ENCODE assay signal across 8 cellular contexts in the genomic region with DNA sequence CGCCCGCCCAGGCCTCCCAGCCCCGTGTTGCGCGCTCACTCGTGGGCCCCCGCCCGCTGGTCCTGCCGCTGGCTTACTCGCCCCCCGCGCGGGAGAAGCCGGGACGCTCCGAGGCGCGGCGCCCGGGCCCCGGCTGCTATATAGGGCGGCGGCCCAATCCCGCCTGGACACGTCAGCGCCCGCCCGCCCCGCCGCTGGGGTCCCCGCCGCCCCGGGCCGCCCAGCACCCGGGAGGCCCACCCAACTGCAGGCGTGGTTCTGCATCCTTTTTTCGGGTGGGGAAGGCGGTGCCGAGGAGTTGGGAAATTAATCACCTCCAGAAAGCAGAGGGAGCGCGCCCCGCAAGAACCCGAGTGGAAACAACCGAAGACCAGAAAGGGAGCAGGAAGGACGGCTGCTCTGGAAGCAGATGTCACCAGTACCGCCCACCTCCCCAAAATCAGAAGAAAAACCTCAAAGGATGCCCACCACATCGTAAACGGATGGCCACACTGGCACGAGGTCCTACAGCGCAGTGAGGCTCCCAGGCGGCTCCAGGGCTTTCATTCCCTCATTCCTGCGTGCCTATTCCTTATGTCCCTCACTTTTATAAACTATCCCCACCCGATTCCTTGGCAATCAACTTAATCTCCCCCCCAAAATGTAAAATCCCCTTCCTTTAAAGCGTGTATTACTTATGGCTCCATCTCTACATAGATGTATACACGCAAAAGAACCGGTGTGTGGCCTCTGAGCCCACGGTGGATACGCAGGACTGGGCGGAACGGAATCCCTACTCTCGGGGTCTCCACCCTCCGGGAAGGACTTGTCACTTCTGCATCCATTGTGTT. TPM values are rescaled to one million over a fixed set of nuclear protein-coding genes. Genes with fewer than 3 reads are reported as not detected.
A peak's percentile ranks its signal among the peaks of the same experiment; 100 is the strongest.
DNase-seq lines count a peak whose midpoint lies in the region; ATAC-seq and TF ChIP-seq lines count a peak whose summit lies in the region.

No MANE protein-coding gene starts in this region.

- DNase-seq in CD1c-positive myeloid dendritic cell (ENCODE audit: extremely low spot score) (peak; percentile 59), IMR-90 (peak; percentile 59), colonic mucosa (peak; percentile 76), left lung (peak; percentile 74 to 90)
- DNase-seq in activated CD4-positive, alpha-beta T cell treated with anti-CD3 and anti-CD28 coated beads for 36 hours = peak; percentile 56
- peak; percentile 47 for DNase-seq in stimulated activated CD4-positive, alpha-beta T cell treated with anti-CD3 and anti-CD28 coated beads, Interleukin-4, amount 100 ng/mL, for 24 hours

- H3K4me1 ChIP-seq in IMR-90 (ENCODE audit: control insufficient read depth, insufficient read depth, low read length) (peaks cover 25% of the 10 kb centered on the region), colonic mucosa (peaks cover 11% of the 10 kb centered on the region), left lung (peaks cover 22 to 56% of the 10 kb centered on the region in 2 donors)

- WGBS in IMR-90 (ENCODE audit: extremely low coverage in 2 of 2, insufficient read length in 1 of 2), 2 experiments = 7% methylated on average over 12 of the region's 62 CpGs; no CpG with 5 or more reads in 1 of the 2 experiments

- peak overlapping the region; percentile 29 to 83; a peak in 3 of 4 replicates for H4K8ac ChIP-seq in IMR-90 (ENCODE audit: low read depth in 2 of 2, low read length in 2 of 2)

- peak overlapping the region; percentile 50 for H3K14ac ChIP-seq in IMR-90 (replicated peaks; ENCODE audit: low read depth, low read length)

- peak overlapping the region; percentile 83 for H2AFZ ChIP-seq in IMR-90 (replicated peaks; ENCODE audit: low read length, poor library complexity)

- no peaks in the 10 kb centered on the region for H3K27me3 ChIP-seq in IMR-90 (ENCODE audit: control insufficient read depth, insufficient read depth, low read length)
- no peaks in the 10 kb centered on the region for H3K27me3 ChIP-seq in colonic mucosa
- no peaks in the 10 kb centered on the region for H3K27me3 ChIP-seq in left lung

- in situ Hi-C loops in IMR-90 (cut with MboI; ENCODE audit: low sequenced_read_pairs) = no loop called here

- H3K4ac ChIP-seq in IMR-90 (ENCODE audit: low read depth, low read length) = peak overlapping the region; percentile 70

- H3K4me2 ChIP-seq in IMR-90 (ENCODE audit: low read depth, low read length) = peak overlapping the region; percentile 86

- no peak overlapping the region for H4K5ac ChIP-seq in IMR-90 (ENCODE audit: low read depth, low read length)

- no peak for TF ChIP-seq RAD21 in IMR-90 (IDR thresholded peaks at IDR 0.05; ENCODE audit: low read length)

- no peaks in the 10 kb centered on the region for H3K27me3 Mint-ChIP-seq in activated CD4-positive, alpha-beta T cell treated with anti-CD3 and anti-CD28 coated beads for 36 hours

- H2BK5ac ChIP-seq in IMR-90 (ENCODE audit: low read depth, low read length, poor library complexity, severe bottlenecking) = peak overlapping the region; percentile 7

- TF ChIP-seq CTCF in IMR-90 (conservative IDR thresholded peaks at IDR 0.05; ENCODE audit: low read depth, low read length) (no peak), colonic mucosa (IDR thresholded peaks at IDR 0.05) (no peak), left lung (IDR thresholded peaks at IDR 0.05) (no peak)

- peak overlapping the region; percentile 70 for H3K9ac ChIP-seq in IMR-90 (ENCODE audit: low read depth, low read length)
- peak overlapping the region; percentile 62 to 88 for H3K9ac ChIP-seq in colonic mucosa (ENCODE audit: low read depth in 2 of 2, low read length in 2 of 2)

- no peak overlapping the region for H2BK15ac ChIP-seq in IMR-90 (ENCODE audit: low read depth, low read length)

- peaks cover 16% of the 10 kb centered on the region for H3K36me3 ChIP-seq in IMR-90 (ENCODE audit: control insufficient read depth, insufficient read depth, low read length)
- H3K36me3 ChIP-seq in colonic mucosa = no peaks in the 10 kb centered on the region
- H3K36me3 ChIP-seq in left lung = peaks cover 0 to 9% of the 10 kb centered on the region in 2 donors

- peaks cover 32% of the 10 kb centered on the region for H3K9me1 ChIP-seq in IMR-90 (ENCODE audit: insufficient read depth, low read length)

- H2AK5ac ChIP-seq in IMR-90 (ENCODE audit: low read depth, low read length) = peak overlapping the region; percentile 46

- intact Hi-C loops in IMR-90 (cut with micrococcal nuclease) = loop anchor here (2.0 to 5.0 kb wide), 2 partner anchors 42 to 234 kb away; partner anchors contain the start of genes HDLBP, SEPTIN2 and STK25
- intact Hi-C loops in activated CD4-positive, alpha-beta T cell treated with anti-CD3 and anti-CD28 coated beads for 36 hours (cut with DNase I, micrococcal nuclease) = loop anchor here (1.0 to 5.0 kb wide), 6 partner anchors 37 to 235 kb away; partner anchors contain the start of genes HDLBP (in 2 of the 2), SEPTIN2 (in 2 of the 2), FARP2 (in 1 of the 2) and PASK (in 1 of the 2)
- intact Hi-C loops in colonic mucosa (cut with DNase I) = loop anchor here (2.0 kb wide), 1 partner anchor 42 kb away; the partner anchor contains the start of genes HDLBP and SEPTIN2
- intact Hi-C loops in left lung (cut with DNase I) = no loop called here

- peaks cover 9% of the 10 kb centered on the region for H3K9me3 Mint-ChIP-seq in activated CD4-positive, alpha-beta T cell treated with anti-CD3 and anti-CD28 coated beads for 36 hours (ENCODE audit: low read depth)

- BruUV-seq in IMR-90 (replicated peaks; lab: Mats Ljungman, UMichigan) = no TSS peak

- peak overlapping the region; percentile 74; the same call in 1 of the 2 replicates for H3K23ac ChIP-seq in IMR-90 (ENCODE audit: low read depth, low read length)

- H3K27ac ChIP-seq in IMR-90 (ENCODE audit: insufficient read depth, low read length) = peak overlapping the region; percentile 62
- H3K27ac ChIP-seq in colonic mucosa = peak overlapping the region; percentile 85
- peak overlapping the region; percentile 89 to 93 for H3K27ac ChIP-seq in left lung

- peaks cover 25 to 65% of the 10 kb centered on the region in 2 experiments for H3K79me1 ChIP-seq in IMR-90 (ENCODE audit: low read depth in 1 of 2, low read length in 2 of 2)

- peak overlapping the region; percentile 63 for H3K56ac ChIP-seq in IMR-90 (ENCODE audit: extremely low read depth, insufficient read depth, low read length)

- no peak overlapping the region for H2BK20ac ChIP-seq in IMR-90 (ENCODE audit: low read depth, low read length)

- peak overlapping the region; percentile 13; the same call in 1 of the 2 replicates for H4K91ac ChIP-seq in IMR-90 (ENCODE audit: insufficient read depth, low read depth, low read length)

- no peak overlapping the region for H3K27ac Mint-ChIP-seq in activated CD4-positive, alpha-beta T cell treated with anti-CD3 and anti-CD28 coated beads for 36 hours

- H2BK120ac ChIP-seq in IMR-90 (ENCODE audit: low read depth, low read length) = 0 out of 2 replicates have a peak overlapping the region, but pooled peaks have one; percentile 33

- peak overlapping the region; percentile 78 for H2AK9ac ChIP-seq in IMR-90 (replicated peaks; ENCODE audit: low read depth, low read length, poor library complexity)

- peak overlapping the region; percentile 60 for H3K4me3 Mint-ChIP-seq in activated CD4-positive, alpha-beta T cell treated with anti-CD3 and anti-CD28 coated beads for 36 hours

- H3K36me3 Mint-ChIP-seq in activated CD4-positive, alpha-beta T cell treated with anti-CD3 and anti-CD28 coated beads for 36 hours (ENCODE audit: low read depth) = peaks cover 32% of the 10 kb centered on the region

- H3K18ac ChIP-seq in IMR-90 (ENCODE audit: low read depth, low read length) = no peak overlapping the region

- POLR2A ChIA-PET in IMR-90 (lab: Charles Lee; ENCODE audit: unreplicated experiment) = no interaction called here
- POLR2A ChIA-PET in activated CD4-positive, alpha-beta T cell treated with anti-CD3 and anti-CD28 coated beads for 36 hours (lab: Charles Lee) = interaction anchor here (0.6 kb wide), 1 partner anchor 160 kb away, joined by 4 read pairs; no protein-coding TSS in a partner anchor

- TF ChIP-seq POLR2A in IMR-90 (IDR thresholded peaks at IDR 0.05; ENCODE audit: low read depth, low read length) = peak; percentile 95

- H3K9me3 ChIP-seq in IMR-90 (ENCODE audit: control insufficient read depth, insufficient read depth, low read length) = no peaks in the 10 kb centered on the region
- H3K9me3 ChIP-seq in colonic mucosa = no peaks in the 10 kb centered on the region
- no peaks in the 10 kb centered on the region for H3K9me3 ChIP-seq in left lung

- H3K4me3 ChIP-seq in IMR-90 (ENCODE audit: insufficient read depth, low read depth, low read length) = peak overlapping the region; percentile 74
- peak overlapping the region; percentile 97 for H3K4me3 ChIP-seq in colonic mucosa
- H3K4me3 ChIP-seq in left lung = peak overlapping the region; percentile 79 to 87

- dilution Hi-C loops in IMR-90 (cut with HindIII; ENCODE audit: low sequenced_read_pairs, unreplicated experiment) = no loop called here

- CTCF ChIA-PET in IMR-90 (lab: Yijun Ruan, JAX) = no interaction called here
- CTCF ChIA-PET in activated CD4-positive, alpha-beta T cell treated with anti-CD3 and anti-CD28 coated beads for 36 hours (lab: Charles Lee) = no interaction called here

- peaks cover 47% of the 10 kb centered on the region for H3K4me1 Mint-ChIP-seq in activated CD4-positive, alpha-beta T cell treated with anti-CD3 and anti-CD28 coated beads for 36 hours

- peak; percentile 51 for ATAC-seq in GM19452 (IDR thresholded peaks at IDR 0.05; ENCODE audit: unreplicated experiment)
- peak; percentile 89 for ATAC-seq in IMR-90 (ENCODE audit: low read depth)
- peak; percentile 77 for ATAC-seq in activated CD4-positive, alpha-beta T cell treated with anti-CD3 and anti-CD28 coated beads for 36 hours
- peak; percentile 75 for ATAC-seq in left lung
- ATAC-seq in HG03097 (IDR thresholded peaks at IDR 0.05; ENCODE audit: low FRiP score, unreplicated experiment) = no peak

- peaks cover 64% of the 10 kb centered on the region for H4K20me1 ChIP-seq in IMR-90 (ENCODE audit: insufficient read depth, low read length)

TF ChIP-seq in IMR-90, 13 proteins besides CTCF, POLR2A, EP300 and RAD21 (continues in another document):
- TF ChIP-seq MXI1 (IDR thresholded peaks at IDR 0.05; ENCODE audit: borderline replicate concordance, low read depth, low read length) = no peak; the same call in 1 of the 2 replicates

RNA-seq across cellular contexts. Expression of gene HDLBP, which starts 42.5 kb away (rescaled TPM):
- total RNA-seq in IMR-90 (2012; rRNA removed) (1,093 and 1,165 TPM in 2 replicates), colonic mucosa (100 to 1,000 TPM; 483 to 625 TPM), left lung (100 to 1,000 TPM; 559 to 567 TPM)
- 648 and 649 TPM in 2 replicates for polyA plus RNA-seq in IMR-90 (2012; rRNA removed)
- polyA plus RNA-seq in IMR-90 (2012; cell fraction: cytosol; rRNA removed) = 217 and 232 TPM in 2 replicates
- 545 and 768 TPM in 2 replicates for polyA plus RNA-seq in IMR-90 (2012; cell fraction: nucleus; rRNA removed; ENCODE audit: low replicate concordance)
- total RNA-seq in activated CD4-positive, alpha-beta T cell treated with anti-CD3 and anti-CD28 coated beads for 36 hours = 100 to 1,000 TPM; 259 to 348 TPM

RNA-seq across cellular contexts. Expression of gene SEPTIN2, which starts 42.8 kb away (rescaled TPM):
- total RNA-seq in IMR-90 (2012; rRNA removed) = 504 and 570 TPM in 2 replicates
- polyA plus RNA-seq in IMR-90 (2012; rRNA removed) = 320 and 420 TPM in 2 replicates
- polyA plus RNA-seq in IMR-90 (2012; cell fraction: cytosol; rRNA removed) = 75.8 and 130 TPM in 2 replicates
- 96.8 and 681 TPM in 2 replicates for polyA plus RNA-seq in IMR-90 (2012; cell fraction: nucleus; rRNA removed; ENCODE audit: low replicate concordance)
- 100 to 1,000 TPM; 161 to 173 TPM for total RNA-seq in activated CD4-positive, alpha-beta T cell treated with anti-CD3 and anti-CD28 coated beads for 36 hours
- total RNA-seq in colonic mucosa = 100 to 1,000 TPM; 196 to 244 TPM
- 100 to 1,000 TPM; 320 to 344 TPM for total RNA-seq in left lung

Comparison
In these comparisons a context has a peak if more than half of its experiments do, and no peak if none do; other contexts are left out.
1. intact Hi-C loops: an anchor here in IMR-90 (2.0 to 5.0 kb wide), activated CD4-positive, alpha-beta T cell treated with anti-CD3 and anti-CD28 coated beads for 36 hours (1.0 to 5.0 kb wide) and colonic mucosa (2.0 kb wide); none called in left lung.